Comparison of ENCODE assay signal across 7 cellular contexts in the genomic region with DNA sequence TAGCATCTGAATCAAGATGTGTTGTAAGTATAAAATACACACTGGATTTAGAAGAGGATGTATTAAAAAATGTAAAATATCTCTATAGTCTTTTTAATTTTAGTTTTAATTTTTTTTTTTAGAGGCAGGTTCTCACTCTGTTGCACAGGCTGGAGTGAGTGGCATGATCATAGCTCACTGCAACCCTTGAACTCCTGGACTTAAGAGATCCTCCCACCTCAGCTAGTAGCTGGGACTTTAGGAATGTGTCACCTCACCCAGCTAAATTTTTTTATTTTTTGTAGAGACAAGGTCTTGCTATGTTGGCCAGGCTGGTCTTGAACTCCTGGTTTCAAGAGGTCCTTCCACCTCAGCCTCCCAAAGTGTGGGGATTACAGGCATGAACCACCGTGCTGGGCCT.
"Had no signal": no experiment of that assay in that cellular context is flagged by ENCODE, and none has a peak within 500 bp of the region (broad histone marks: within the 10 kb centered on the region; RNA-seq: fewer than 3 reads in every experiment).

No MANE protein-coding gene starts in this region.

- H3K4me3 ChIP-seq: GM12878 had no signal

- FAIRE-seq: G401.6, GM12878, GM12891, GM18507, GM19239 had no signal

- ATAC-seq: GM12878 had no signal

- DNase-seq: GDM1, GF-D8 had no signal
